In genomic region chr13:48595330-48596127, GRCh38 we compare ENCODE assay signal across 9 cellular contexts. TPM values are rescaled to one million over a fixed set of nuclear protein-coding genes. Genes with fewer than 3 reads are reported as not detected.
A peak's percentile ranks its signal among the peaks of the same experiment; 100 is the strongest.
DNase-seq lines count a peak whose midpoint lies in the region; ATAC-seq and TF ChIP-seq lines count a peak whose summit lies in the region.
"Had no signal": no experiment of that assay in that cellular context is flagged by ENCODE, and none has a peak within 500 bp of the region (broad histone marks: within the 10 kb centered on the region; RNA-seq: fewer than 3 reads in every experiment).

No MANE protein-coding gene starts in this region.

- H3K27me3 Mint-ChIP-seq in CD8-positive, alpha-beta T cell (ENCODE audit: low read depth) = no peaks in the 10 kb centered on the region

- POLR2A ChIA-PET in CD8-positive, alpha-beta T cell (lab: Charles Lee) = no interaction called here

- H3K4me1 Mint-ChIP-seq in CD8-positive, alpha-beta T cell (ENCODE audit: low read depth) = no peaks in the 10 kb centered on the region
- H3K4me1 Mint-ChIP-seq: activated B cell treated with CpG ODN at 0.5 μM for 24 hours had no signal

- no peak overlapping the region for H3K27ac ChIP-seq in CD8-positive, alpha-beta T cell (ENCODE audit: low read depth, low read length)

- no peaks in the 10 kb centered on the region for H3K9me3 Mint-ChIP-seq in CD8-positive, alpha-beta T cell

- no peak overlapping the region for H3K27ac Mint-ChIP-seq in CD8-positive, alpha-beta T cell
- H3K27ac Mint-ChIP-seq: activated B cell treated with CpG ODN at 0.5 μM for 24 hours had no signal

- no peaks in the 10 kb centered on the region for H3K36me3 ChIP-seq in CD8-positive, alpha-beta T cell (ENCODE audit: insufficient read depth, low read length)

- no peaks in the 10 kb centered on the region for H3K9me3 ChIP-seq in CD8-positive, alpha-beta T cell (ENCODE audit: low read length)

- CTCF ChIA-PET in CD8-positive, alpha-beta T cell (lab: Charles Lee) = interaction anchor here (0.9 to 9.4 kb wide), 6 partner anchors 15 to 178 kb away, joined by 3 to 74 read pairs (median 4); no protein-coding TSS in a partner anchor

- ATAC-seq in CD8-positive, alpha-beta T cell = peak; percentile 81
- ATAC-seq in GM19043 (IDR thresholded peaks at IDR 0.05; ENCODE audit: low read depth, unreplicated experiment) = peak; percentile 63
- ATAC-seq in left colon = peak; percentile 94
- no peak for ATAC-seq in HG02763 (IDR thresholded peaks at IDR 0.05; ENCODE audit: unreplicated experiment)

- intact Hi-C loops in CD8-positive, alpha-beta T cell (cut with DNase I, micrococcal nuclease) = loop anchor here (1.0 to 5.0 kb wide), 3 partner anchors 137 to 687 kb away; no protein-coding TSS in a partner anchor
- intact Hi-C loops in left colon (cut with DNase I, micrococcal nuclease) = loop anchor here in 1 of 2 donors (5.0 kb wide), 1 partner anchor 172 kb away; no protein-coding TSS in a partner anchor

- no peak overlapping the region for H3K4me3 ChIP-seq in CD8-positive, alpha-beta T cell (ENCODE audit: low read depth, low read length)
- H3K4me3 ChIP-seq in Jurkat, Clone E6-1 (ENCODE audit: low read length) = no peak overlapping the region
- H3K4me3 ChIP-seq in cardiac fibroblast (replicated peaks in 1 of 2; ENCODE audit: low read depth in 2 of 2, low read length in 2 of 2) = no peak overlapping the region

- DNase-seq in CD8-positive, alpha-beta T cell = peak; percentile 20 to 60 (median 47)
- peak; percentile 75 for DNase-seq in Jurkat, Clone E6-1 (ENCODE audit: low read depth, low spot score)
- DNase-seq in T-helper 9 cell (peak; percentile 25), cardiac fibroblast (ENCODE audit: low read depth in 2 of 2) (peak; percentile 85 to 90), left colon (peak; percentile 57 to 62)
- DNase-seq in stimulated activated CD4-positive, alpha-beta T cell treated with anti-CD3 and anti-CD28 coated beads, TNF-alpha, amount 100 ng/mL, for 24 hours (ENCODE audit: low read depth in 3 of 3) = peak in 2 of 3 experiments; percentile 26 to 28
- DNase-seq: activated B cell treated with CpG ODN at 0.5 μM for 24 hours had no signal

- no peaks in the 10 kb centered on the region for H3K36me3 Mint-ChIP-seq in CD8-positive, alpha-beta T cell

- peak; percentile 48 for TF ChIP-seq CTCF in CD8-positive, alpha-beta T cell (IDR thresholded peaks at IDR 0.05)
- TF ChIP-seq CTCF in cardiac fibroblast (IDR thresholded peaks at IDR 0.05; ENCODE audit: low read depth, low read length) = peak; percentile 80

- no peak overlapping the region for H3K4me3 Mint-ChIP-seq in CD8-positive, alpha-beta T cell
- H3K4me3 Mint-ChIP-seq: activated B cell treated with CpG ODN at 0.5 μM for 24 hours had no signal

- H3K27me3 ChIP-seq in CD8-positive, alpha-beta T cell (ENCODE audit: insufficient read depth, low read length) = no peaks in the 10 kb centered on the region

- H3K4me1 ChIP-seq in CD8-positive, alpha-beta T cell (ENCODE audit: insufficient read depth, low read length) = no peaks in the 10 kb centered on the region

RNA-seq across cellular contexts. Expression of gene CYSLTR2, which starts 58.2 kb away (rescaled TPM):
- 1 to 10 TPM; 1.8 to 2.1 TPM for total RNA-seq in CD8-positive, alpha-beta T cell
- not detected for polyA plus RNA-seq in Jurkat, Clone E6-1 (2012; ENCODE audit: insufficient read depth, insufficient read length)
- total RNA-seq in left colon = under 1 TPM; 0.27 to 0.36 TPM

Comparison
In these comparisons a context has a peak if more than half of its experiments do, and no peak if none do; other contexts are left out.
1. DNase-seq: peak in every context shown above with its lines; median percentile 88 in cardiac fibroblast; 75 in Jurkat, Clone E6-1; 60 in left colon; 47 in CD8-positive, alpha-beta T cell; 27 in stimulated activated CD4-positive, alpha-beta T cell treated with anti-CD3 and anti-CD28 coated beads, TNF-alpha, amount 100 ng/mL, for 24 hours; 25 in T-helper 9 cell.